ENCODE assay signal across 1 cellular context in the genomic region with DNA sequence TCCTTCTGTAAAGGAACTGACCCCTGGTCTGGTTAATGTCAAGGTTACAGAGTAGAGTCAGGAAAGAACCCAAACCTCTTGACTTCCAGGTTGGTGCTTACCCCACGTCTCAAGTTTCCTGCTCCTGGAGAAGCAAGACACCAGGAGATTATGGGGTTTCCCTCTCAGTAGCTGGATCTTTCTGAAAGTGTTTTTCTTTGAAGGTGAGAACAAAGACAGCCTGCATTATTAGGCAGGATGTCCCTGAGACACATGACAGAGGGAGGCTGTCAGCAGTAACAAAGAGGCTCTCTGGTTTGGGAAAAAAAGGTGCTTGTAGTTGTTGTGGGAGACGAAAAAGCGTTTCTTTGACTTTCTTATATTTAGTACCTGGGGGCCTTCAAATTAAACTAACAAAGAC.
TF ChIP-seq lines count a peak whose summit lies in the region.

No MANE protein-coding gene starts in this region.

TF ChIP-seq in HCT116, 20 proteins besides CTCF, POLR2A, EP300 and RAD21:
- TF ChIP-seq SP1 (IDR thresholded peaks at IDR 0.05; ENCODE audit: low read depth) (no peak), TCF7L2 (IDR thresholded peaks at IDR 0.05; ENCODE audit: borderline replicate concordance, extremely low read depth, insufficient read depth, insufficient read length) (peak; percentile 90)
- TF ChIP-seq, protein P1, sequence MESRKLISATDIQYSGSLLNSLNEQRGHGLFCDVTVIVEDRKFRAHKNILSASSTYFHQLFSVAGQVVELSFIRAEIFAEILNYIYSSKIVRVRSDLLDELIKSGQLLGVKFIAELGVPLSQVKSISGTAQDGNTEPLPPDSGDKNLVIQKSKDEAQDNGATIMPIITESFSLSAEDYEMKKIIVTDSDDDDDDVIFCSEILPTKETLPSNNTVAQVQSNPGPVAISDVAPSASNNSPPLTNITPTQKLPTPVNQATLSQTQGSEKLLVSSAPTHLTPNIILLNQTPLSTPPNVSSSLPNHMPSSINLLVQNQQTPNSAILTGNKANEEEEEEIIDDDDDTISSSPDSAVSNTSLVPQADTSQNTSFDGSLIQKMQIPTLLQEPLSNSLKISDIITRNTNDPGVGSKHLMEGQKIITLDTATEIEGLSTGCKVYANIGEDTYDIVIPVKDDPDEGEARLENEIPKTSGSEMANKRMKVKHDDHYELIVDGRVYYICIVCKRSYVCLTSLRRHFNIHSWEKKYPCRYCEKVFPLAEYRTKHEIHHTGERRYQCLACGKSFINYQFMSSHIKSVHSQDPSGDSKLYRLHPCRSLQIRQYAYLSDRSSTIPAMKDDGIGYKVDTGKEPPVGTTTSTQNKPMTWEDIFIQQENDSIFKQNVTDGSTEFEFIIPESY (IDR thresholded peaks at IDR 0.05; ENCODE audit: extremely low read depth, insufficient replicate concordance, low read length), result no peak
